Comparison of ENCODE assay signal across 13 cellular contexts in genomic region chr18:72674710-72675109, GRCh38.
A peak's percentile ranks its signal among the peaks of the same experiment; 100 is the strongest.
DNase-seq lines count a peak whose midpoint lies in the region; ATAC-seq and TF ChIP-seq lines count a peak whose summit lies in the region.
"Had no signal": no experiment of that assay in that cellular context is flagged by ENCODE, and none has a peak within 500 bp of the region (broad histone marks: within the 10 kb centered on the region; RNA-seq: fewer than 3 reads in every experiment).

No MANE protein-coding gene starts in this region.

- H3K4me3 Mint-ChIP-seq in immature natural killer cell (no peak overlapping the region), MCF 10A (ENCODE audit: unreplicated experiment) (no peak overlapping the region)
- H3K4me3 Mint-ChIP-seq: activated CD4-positive, alpha-beta memory T cell treated with anti-CD3 and anti-CD28 coated beads, Interleukin-2, amount 10 ng/mL, durations not matched to agents 7 days and 5 days had no signal

- intact Hi-C loops in MCF 10A (cut with micrococcal nuclease): no loop called here

- no TSS peak for BruUV-seq in MCF 10A (replicated peaks; lab: Mats Ljungman, UMichigan)

- H3K27me3 Mint-ChIP-seq in immature natural killer cell (ENCODE audit: low read depth in 3 of 3) (peaks cover 0 to 2% (median 0%) of the 10 kb centered on the region in 3 donors), MCF 10A (ENCODE audit: insufficient read depth, unreplicated experiment) (peaks cover 6% of the 10 kb centered on the region)
- H3K27me3 Mint-ChIP-seq: activated CD4-positive, alpha-beta memory T cell treated with anti-CD3 and anti-CD28 coated beads, Interleukin-2, amount 10 ng/mL, durations not matched to agents 7 days and 5 days had no signal

- no peak for DNase-seq in omental fat pad (ENCODE audit: low spot score)
- no peak for DNase-seq in stimulated activated CD4-positive, alpha-beta T cell treated with anti-CD3 and anti-CD28 coated beads, Interleukin-2, amount 100 ng/mL, for 48 hours
- no peak for DNase-seq in immature natural killer cell
- no peak for DNase-seq in MCF 10A (ENCODE audit: unreplicated experiment)
- DNase-seq in HK-2 (ENCODE audit: unreplicated experiment): no peak
- DNase-seq: activated CD4-positive, alpha-beta memory T cell treated with anti-CD3 and anti-CD28 coated beads, Interleukin-2, amount 10 ng/mL, durations not matched to agents 7 days and 5 days; amniotic stem cell; NCI-H146; SIG-M5; stimulated activated CD4-positive, alpha-beta T cell treated with anti-CD3 and anti-CD28 coated beads, Interleukin-4, amount 100 ng/mL, for 24 hours had no signal

- ATAC-seq in GM18909 (IDR thresholded peaks at IDR 0.05; ENCODE audit: poor library complexity, unreplicated experiment) (peak; percentile 95), GM21723 (IDR thresholded peaks at IDR 0.05; ENCODE audit: unreplicated experiment) (peak; percentile 91), HG03175 (IDR thresholded peaks at IDR 0.05; ENCODE audit: unreplicated experiment) (peak; percentile 73), omental fat pad (ENCODE audit: low FRiP score) (peak; percentile 83)

- H3K4me1 Mint-ChIP-seq in immature natural killer cell (no peaks in the 10 kb centered on the region), MCF 10A (ENCODE audit: insufficient read depth, unreplicated experiment) (no peaks in the 10 kb centered on the region)
- H3K4me1 Mint-ChIP-seq: activated CD4-positive, alpha-beta memory T cell treated with anti-CD3 and anti-CD28 coated beads, Interleukin-2, amount 10 ng/mL, durations not matched to agents 7 days and 5 days had no signal

- TF ChIP-seq CTCF in omental fat pad (IDR thresholded peaks at IDR 0.05) (no peak), MCF 10A (IDR thresholded peaks at IDR 0.05; ENCODE audit: unreplicated experiment) (no peak)

- H3K36me3 Mint-ChIP-seq in immature natural killer cell (no peaks in the 10 kb centered on the region), MCF 10A (ENCODE audit: insufficient read depth, unreplicated experiment) (no peaks in the 10 kb centered on the region)

- H3K27ac Mint-ChIP-seq in immature natural killer cell: no peak overlapping the region
- no peak overlapping the region for H3K27ac Mint-ChIP-seq in MCF 10A (ENCODE audit: low read depth, unreplicated experiment)
- H3K27ac Mint-ChIP-seq: activated CD4-positive, alpha-beta memory T cell treated with anti-CD3 and anti-CD28 coated beads, Interleukin-2, amount 10 ng/mL, durations not matched to agents 7 days and 5 days had no signal

- CTCF ChIA-PET in MCF 10A (lab: Yijun Ruan, JAX): interaction anchor here (0.7 to 0.8 kb wide), 4 partner anchors 85 to 1897 kb away, joined by 3 read pairs; no protein-coding TSS in a partner anchor

- H3K9me3 Mint-ChIP-seq in immature natural killer cell (peaks cover 0 to 9% (median 4%) of the 10 kb centered on the region in 6 donors), MCF 10A (ENCODE audit: unreplicated experiment) (no peaks in the 10 kb centered on the region)

- POLR2A ChIA-PET in MCF 10A (lab: Yijun Ruan, JAX): no interaction called here
